1 cellular context compared by ENCODE assay signal in the genomic region with DNA sequence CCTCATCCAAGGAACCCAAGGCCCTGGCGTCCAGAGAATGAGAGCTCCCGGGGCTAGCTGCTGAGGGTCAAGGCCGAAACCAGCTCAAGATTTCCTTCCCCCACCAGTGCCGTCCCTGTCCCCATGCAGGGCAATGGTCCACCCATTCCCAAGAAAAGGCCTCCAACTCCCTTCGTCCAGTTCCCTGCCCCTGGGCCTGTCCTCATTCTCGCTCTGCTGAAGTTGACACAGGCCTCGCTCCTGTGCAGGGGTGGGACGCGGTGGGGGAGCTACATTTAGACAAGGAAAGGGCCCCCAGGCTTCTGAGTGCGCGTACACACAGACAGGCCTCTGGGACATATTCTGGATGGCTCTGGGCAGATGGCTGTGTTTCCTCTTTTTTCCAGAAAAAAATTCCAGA.
TF ChIP-seq lines count a peak whose summit lies in the region.

No MANE protein-coding gene starts in this region.

TF ChIP-seq in HCT116, 20 proteins besides CTCF, POLR2A, EP300 and RAD21:
- TF ChIP-seq, protein P1, sequence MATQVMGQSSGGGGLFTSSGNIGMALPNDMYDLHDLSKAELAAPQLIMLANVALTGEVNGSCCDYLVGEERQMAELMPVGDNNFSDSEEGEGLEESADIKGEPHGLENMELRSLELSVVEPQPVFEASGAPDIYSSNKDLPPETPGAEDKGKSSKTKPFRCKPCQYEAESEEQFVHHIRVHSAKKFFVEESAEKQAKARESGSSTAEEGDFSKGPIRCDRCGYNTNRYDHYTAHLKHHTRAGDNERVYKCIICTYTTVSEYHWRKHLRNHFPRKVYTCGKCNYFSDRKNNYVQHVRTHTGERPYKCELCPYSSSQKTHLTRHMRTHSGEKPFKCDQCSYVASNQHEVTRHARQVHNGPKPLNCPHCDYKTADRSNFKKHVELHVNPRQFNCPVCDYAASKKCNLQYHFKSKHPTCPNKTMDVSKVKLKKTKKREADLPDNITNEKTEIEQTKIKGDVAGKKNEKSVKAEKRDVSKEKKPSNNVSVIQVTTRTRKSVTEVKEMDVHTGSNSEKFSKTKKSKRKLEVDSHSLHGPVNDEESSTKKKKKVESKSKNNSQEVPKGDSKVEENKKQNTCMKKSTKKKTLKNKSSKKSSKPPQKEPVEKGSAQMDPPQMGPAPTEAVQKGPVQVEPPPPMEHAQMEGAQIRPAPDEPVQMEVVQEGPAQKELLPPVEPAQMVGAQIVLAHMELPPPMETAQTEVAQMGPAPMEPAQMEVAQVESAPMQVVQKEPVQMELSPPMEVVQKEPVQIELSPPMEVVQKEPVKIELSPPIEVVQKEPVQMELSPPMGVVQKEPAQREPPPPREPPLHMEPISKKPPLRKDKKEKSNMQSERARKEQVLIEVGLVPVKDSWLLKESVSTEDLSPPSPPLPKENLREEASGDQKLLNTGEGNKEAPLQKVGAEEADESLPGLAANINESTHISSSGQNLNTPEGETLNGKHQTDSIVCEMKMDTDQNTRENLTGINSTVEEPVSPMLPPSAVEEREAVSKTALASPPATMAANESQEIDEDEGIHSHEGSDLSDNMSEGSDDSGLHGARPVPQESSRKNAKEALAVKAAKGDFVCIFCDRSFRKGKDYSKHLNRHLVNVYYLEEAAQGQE (IDR thresholded peaks at IDR 0.05; ENCODE audit: low read depth) = no peak
- no peak for TF ChIP-seq CEBPB (IDR thresholded peaks at IDR 0.05; ENCODE audit: low read depth)
- TF ChIP-seq SIN3A (IDR thresholded peaks at IDR 0.05; ENCODE audit: low read depth) = no peak
- TF ChIP-seq TCF7L2 (IDR thresholded peaks at IDR 0.05; ENCODE audit: borderline replicate concordance, extremely low read depth, insufficient read depth, insufficient read length) = no peak
- TF ChIP-seq SRF (IDR thresholded peaks at IDR 0.05; ENCODE audit: low read depth) = no peak
- no peak for TF ChIP-seq YY1 (IDR thresholded peaks at IDR 0.05; ENCODE audit: extremely low read depth, insufficient replicate concordance, low read depth, low read length)
- TF ChIP-seq CBX3 (IDR thresholded peaks at IDR 0.05; ENCODE audit: low read depth) = no peak
- TF ChIP-seq ELF1 (IDR thresholded peaks at IDR 0.05; ENCODE audit: borderline replicate concordance, low read depth) = no peak
- no peak for TF ChIP-seq POLR2AphosphoS5 (IDR thresholded peaks at IDR 0.05; ENCODE audit: low read depth, low read length)
- TF ChIP-seq MAX (IDR thresholded peaks at IDR 0.05) = no peak
- no peak for TF ChIP-seq EZH2phosphoT487 (IDR thresholded peaks at IDR 0.05; ENCODE audit: borderline replicate concordance)
